Comparison of ENCODE assay signal across 1 cellular context in the genomic region with DNA sequence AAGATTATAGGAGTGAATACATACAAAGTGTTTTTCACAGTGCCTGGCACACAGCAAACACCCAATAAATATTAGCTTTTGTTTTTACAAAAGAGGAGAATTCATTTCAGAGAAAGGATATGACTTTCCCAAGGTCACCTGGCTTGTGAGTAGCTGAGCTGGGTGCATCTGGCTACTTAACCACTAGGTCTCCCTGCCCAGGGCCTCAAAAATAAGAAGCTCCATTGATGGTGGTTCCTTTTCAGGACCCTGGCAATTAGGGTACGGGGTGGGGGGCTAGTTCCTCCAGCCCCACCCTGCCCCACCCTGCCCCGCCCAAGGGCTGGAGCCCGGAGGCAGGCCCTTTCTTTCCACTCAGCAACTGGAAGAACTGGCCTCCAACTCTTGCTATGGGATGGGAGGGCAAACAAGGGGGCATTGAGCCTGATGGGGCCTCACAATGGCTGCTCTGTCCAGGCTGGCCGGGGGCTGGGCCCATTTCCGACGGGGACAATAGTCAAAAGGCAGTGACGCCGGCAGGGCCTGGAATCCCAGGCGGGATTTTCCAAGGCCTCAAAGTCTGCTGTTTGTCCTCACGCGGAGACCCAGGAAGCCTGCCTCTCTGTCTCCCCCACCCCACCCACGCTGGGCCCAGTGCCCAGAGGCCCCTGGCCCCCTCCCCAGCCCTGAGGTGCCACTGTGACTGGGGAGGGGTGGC.
TF ChIP-seq lines count a peak whose summit lies in the region.

No MANE protein-coding gene starts in this region.

TF ChIP-seq in HepG2, 621 proteins besides CTCF, POLR2A, EP300 and RAD21 (continued from another document and continues in another):
- TF ChIP-seq, protein P1, sequence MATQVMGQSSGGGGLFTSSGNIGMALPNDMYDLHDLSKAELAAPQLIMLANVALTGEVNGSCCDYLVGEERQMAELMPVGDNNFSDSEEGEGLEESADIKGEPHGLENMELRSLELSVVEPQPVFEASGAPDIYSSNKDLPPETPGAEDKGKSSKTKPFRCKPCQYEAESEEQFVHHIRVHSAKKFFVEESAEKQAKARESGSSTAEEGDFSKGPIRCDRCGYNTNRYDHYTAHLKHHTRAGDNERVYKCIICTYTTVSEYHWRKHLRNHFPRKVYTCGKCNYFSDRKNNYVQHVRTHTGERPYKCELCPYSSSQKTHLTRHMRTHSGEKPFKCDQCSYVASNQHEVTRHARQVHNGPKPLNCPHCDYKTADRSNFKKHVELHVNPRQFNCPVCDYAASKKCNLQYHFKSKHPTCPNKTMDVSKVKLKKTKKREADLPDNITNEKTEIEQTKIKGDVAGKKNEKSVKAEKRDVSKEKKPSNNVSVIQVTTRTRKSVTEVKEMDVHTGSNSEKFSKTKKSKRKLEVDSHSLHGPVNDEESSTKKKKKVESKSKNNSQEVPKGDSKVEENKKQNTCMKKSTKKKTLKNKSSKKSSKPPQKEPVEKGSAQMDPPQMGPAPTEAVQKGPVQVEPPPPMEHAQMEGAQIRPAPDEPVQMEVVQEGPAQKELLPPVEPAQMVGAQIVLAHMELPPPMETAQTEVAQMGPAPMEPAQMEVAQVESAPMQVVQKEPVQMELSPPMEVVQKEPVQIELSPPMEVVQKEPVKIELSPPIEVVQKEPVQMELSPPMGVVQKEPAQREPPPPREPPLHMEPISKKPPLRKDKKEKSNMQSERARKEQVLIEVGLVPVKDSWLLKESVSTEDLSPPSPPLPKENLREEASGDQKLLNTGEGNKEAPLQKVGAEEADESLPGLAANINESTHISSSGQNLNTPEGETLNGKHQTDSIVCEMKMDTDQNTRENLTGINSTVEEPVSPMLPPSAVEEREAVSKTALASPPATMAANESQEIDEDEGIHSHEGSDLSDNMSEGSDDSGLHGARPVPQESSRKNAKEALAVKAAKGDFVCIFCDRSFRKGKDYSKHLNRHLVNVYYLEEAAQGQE (IDR thresholded peaks at IDR 0.05; ENCODE audit: borderline replicate concordance in 1 of 2, low read depth in 1 of 2, low read length in 2 of 2): no peak
- TF ChIP-seq ZNF329 (CRISPR knock-in tag; IDR thresholded peaks at IDR 0.05; ENCODE audit: low read depth) (no peak), NR2F1 (CRISPR knock-in tag; IDR thresholded peaks at IDR 0.05) (no peak), SATB2 (CRISPR knock-in tag; IDR thresholded peaks at IDR 0.05) (no peak), NPAS2 (CRISPR knock-in tag; IDR thresholded peaks at IDR 0.05; ENCODE audit: borderline replicate concordance) (no peak), MED13 (CRISPR knock-in tag; IDR thresholded peaks at IDR 0.05) (0 out of 2 replicates have a peak, but pooled peaks have one; percentile 70), MEIS2 (CRISPR knock-in tag; IDR thresholded peaks at IDR 0.05) (no peak), RXRB (CRISPR knock-in tag; IDR thresholded peaks at IDR 0.05; ENCODE audit: borderline replicate concordance) (no peak), DPF2 (CRISPR knock-in tag; IDR thresholded peaks at IDR 0.05; ENCODE audit: borderline replicate concordance, low read depth) (no peak), PHF8 (CRISPR knock-in tag; IDR thresholded peaks at IDR 0.05) (peak; percentile 52; the same call in 1 of the 2 replicates), ZNF30 (CRISPR knock-in tag; IDR thresholded peaks at IDR 0.05) (no peak), ZFP90 (CRISPR knock-in tag; IDR thresholded peaks at IDR 0.05; ENCODE audit: borderline replicate concordance) (no peak), SRSF4 (IDR thresholded peaks at IDR 0.05; ENCODE audit: low read depth, low read length, poor library complexity, severe bottlenecking) (no peak), CBX1 (IDR thresholded peaks at IDR 0.05; ENCODE audit: low read depth) (no peak), ZNF678 (CRISPR knock-in tag; IDR thresholded peaks at IDR 0.05) (no peak), CBX2 (IDR thresholded peaks at IDR 0.05; ENCODE audit: low read depth, low read length) (no peak), CBX2 (CRISPR knock-in tag; IDR thresholded peaks at IDR 0.05; ENCODE audit: low read depth) (no peak), HOXA7 (CRISPR knock-in tag; IDR thresholded peaks at IDR 0.05) (no peak), ZNF598 (CRISPR knock-in tag; IDR thresholded peaks at IDR 0.05; ENCODE audit: borderline replicate concordance) (no peak), CREB1 (IDR thresholded peaks at IDR 0.05) (no peak), CREB1 (CRISPR knock-in tag; IDR thresholded peaks at IDR 0.05) (no peak; the same call in 1 of the 2 replicates), ZNF451 (CRISPR knock-in tag; IDR thresholded peaks at IDR 0.05) (no peak), AGO2 (optimal IDR thresholded peaks at IDR 0.05; ENCODE audit: low read depth, low read length) (no peak), FOSL2 (CRISPR knock-in tag; IDR thresholded peaks at IDR 0.05) (no peak), ZNF569 (CRISPR knock-in tag; IDR thresholded peaks at IDR 0.05; ENCODE audit: borderline replicate concordance) (no peak), GATAD2A (CRISPR knock-in tag; IDR thresholded peaks at IDR 0.05) (no peak; the same call in 1 of the 2 replicates), ATRX (CRISPR knock-in tag; IDR thresholded peaks at IDR 0.05; ENCODE audit: borderline replicate concordance) (no peak), RARG (CRISPR knock-in tag; IDR thresholded peaks at IDR 0.05; ENCODE audit: low read depth) (no peak), ZNF788 (CRISPR knock-in tag; IDR thresholded peaks at IDR 0.05; ENCODE audit: borderline replicate concordance) (no peak; the same call in 1 of the 2 replicates), HOXA5 (CRISPR knock-in tag; IDR thresholded peaks at IDR 0.05) (peak; percentile 41; the same call in 1 of the 2 replicates), SP140L (CRISPR knock-in tag; IDR thresholded peaks at IDR 0.05; ENCODE audit: borderline replicate concordance) (no peak), ZNF501 (CRISPR knock-in tag; IDR thresholded peaks at IDR 0.05) (no peak), ATF7-NPFF (CRISPR knock-in tag; IDR thresholded peaks at IDR 0.05; ENCODE audit: low read depth) (no peak), SOX5 (CRISPR knock-in tag; IDR thresholded peaks at IDR 0.05; ENCODE audit: borderline replicate concordance) (peak; percentile 56; the same call in 1 of the 2 replicates), KLF9 (CRISPR knock-in tag; IDR thresholded peaks at IDR 0.05; ENCODE audit: low read depth) (no peak), NFKB2 (CRISPR knock-in tag; IDR thresholded peaks at IDR 0.05; ENCODE audit: borderline replicate concordance) (no peak), ZNF780A (CRISPR knock-in tag; IDR thresholded peaks at IDR 0.05) (no peak), NR2C2 (CRISPR knock-in tag; IDR thresholded peaks at IDR 0.05; ENCODE audit: borderline replicate concordance) (no peak), SKI (IDR thresholded peaks at IDR 0.05; ENCODE audit: partially characterized antibody) (no peak), ZNF234 (CRISPR knock-in tag; conservative IDR thresholded peaks at IDR 0.05) (no peak), ZSCAN29 (CRISPR knock-in tag; conservative IDR thresholded peaks at IDR 0.05) (peak; percentile 73), RARA (CRISPR knock-in tag; IDR thresholded peaks at IDR 0.05) (no peak)
- TF ChIP-seq, protein P2, sequence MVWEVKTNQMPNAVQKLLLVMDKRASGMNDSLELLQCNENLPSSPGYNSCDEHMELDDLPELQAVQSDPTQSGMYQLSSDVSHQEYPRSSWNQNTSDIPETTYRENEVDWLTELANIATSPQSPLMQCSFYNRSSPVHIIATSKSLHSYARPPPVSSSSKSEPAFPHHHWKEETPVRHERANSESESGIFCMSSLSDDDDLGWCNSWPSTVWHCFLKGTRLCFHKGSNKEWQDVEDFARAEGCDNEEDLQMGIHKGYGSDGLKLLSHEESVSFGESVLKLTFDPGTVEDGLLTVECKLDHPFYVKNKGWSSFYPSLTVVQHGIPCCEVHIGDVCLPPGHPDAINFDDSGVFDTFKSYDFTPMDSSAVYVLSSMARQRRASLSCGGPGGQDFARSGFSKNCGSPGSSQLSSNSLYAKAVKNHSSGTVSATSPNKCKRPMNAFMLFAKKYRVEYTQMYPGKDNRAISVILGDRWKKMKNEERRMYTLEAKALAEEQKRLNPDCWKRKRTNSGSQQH (CRISPR knock-in tag; IDR thresholded peaks at IDR 0.05; ENCODE audit: low read depth): no peak
- TF ChIP-seq, protein P3, sequence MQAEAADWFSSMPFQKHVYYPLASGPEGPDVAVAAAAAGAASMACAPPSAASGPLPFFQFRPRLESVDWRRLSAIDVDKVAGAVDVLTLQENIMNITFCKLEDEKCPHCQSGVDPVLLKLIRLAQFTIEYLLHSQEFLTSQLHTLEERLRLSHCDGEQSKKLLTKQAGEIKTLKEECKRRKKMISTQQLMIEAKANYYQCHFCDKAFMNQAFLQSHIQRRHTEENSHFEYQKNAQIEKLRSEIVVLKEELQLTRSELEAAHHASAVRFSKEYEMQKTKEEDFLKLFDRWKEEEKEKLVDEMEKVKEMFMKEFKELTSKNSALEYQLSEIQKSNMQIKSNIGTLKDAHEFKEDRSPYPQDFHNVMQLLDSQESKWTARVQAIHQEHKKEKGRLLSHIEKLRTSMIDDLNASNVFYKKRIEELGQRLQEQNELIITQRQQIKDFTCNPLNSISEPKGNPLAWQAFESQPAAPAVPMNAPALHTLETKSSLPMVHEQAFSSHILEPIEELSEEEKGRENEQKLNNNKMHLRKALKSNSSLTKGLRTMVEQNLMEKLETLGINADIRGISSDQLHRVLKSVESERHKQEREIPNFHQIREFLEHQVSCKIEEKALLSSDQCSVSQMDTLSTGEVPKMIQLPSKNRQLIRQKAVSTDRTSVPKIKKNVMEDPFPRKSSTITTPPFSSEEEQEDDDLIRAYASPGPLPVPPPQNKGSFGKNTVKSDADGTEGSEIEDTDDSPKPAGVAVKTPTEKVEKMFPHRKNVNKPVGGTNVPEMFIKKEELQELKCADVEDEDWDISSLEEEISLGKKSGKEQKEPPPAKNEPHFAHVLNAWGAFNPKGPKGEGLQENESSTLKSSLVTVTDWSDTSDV (CRISPR knock-in tag; IDR thresholded peaks at IDR 0.05): no peak
- TF ChIP-seq, protein P4, sequence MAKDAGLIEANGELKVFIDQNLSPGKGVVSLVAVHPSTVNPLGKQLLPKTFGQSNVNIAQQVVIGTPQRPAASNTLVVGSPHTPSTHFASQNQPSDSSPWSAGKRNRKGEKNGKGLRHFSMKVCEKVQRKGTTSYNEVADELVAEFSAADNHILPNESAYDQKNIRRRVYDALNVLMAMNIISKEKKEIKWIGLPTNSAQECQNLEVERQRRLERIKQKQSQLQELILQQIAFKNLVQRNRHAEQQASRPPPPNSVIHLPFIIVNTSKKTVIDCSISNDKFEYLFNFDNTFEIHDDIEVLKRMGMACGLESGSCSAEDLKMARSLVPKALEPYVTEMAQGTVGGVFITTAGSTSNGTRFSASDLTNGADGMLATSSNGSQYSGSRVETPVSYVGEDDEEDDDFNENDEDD (CRISPR knock-in tag; IDR thresholded peaks at IDR 0.05; ENCODE audit: borderline replicate concordance): peak; percentile 54; the same call in 1 of the 2 replicates
- TF ChIP-seq, protein P5, sequence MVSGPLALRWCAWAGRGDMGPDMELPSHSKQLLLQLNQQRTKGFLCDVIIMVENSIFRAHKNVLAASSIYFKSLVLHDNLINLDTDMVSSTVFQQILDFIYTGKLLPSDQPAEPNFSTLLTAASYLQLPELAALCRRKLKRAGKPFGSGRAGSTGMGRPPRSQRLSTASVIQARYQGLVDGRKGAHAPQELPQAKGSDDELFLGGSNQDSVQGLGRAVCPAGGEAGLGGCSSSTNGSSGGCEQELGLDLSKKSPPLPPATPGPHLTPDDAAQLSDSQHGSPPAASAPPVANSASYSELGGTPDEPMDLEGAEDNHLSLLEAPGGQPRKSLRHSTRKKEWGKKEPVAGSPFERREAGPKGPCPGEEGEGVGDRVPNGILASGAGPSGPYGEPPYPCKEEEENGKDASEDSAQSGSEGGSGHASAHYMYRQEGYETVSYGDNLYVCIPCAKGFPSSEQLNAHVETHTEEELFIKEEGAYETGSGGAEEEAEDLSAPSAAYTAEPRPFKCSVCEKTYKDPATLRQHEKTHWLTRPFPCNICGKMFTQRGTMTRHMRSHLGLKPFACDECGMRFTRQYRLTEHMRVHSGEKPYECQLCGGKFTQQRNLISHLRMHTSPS (CRISPR knock-in tag; IDR thresholded peaks at IDR 0.05; ENCODE audit: low read depth): no peak
- TF ChIP-seq, protein P6, sequence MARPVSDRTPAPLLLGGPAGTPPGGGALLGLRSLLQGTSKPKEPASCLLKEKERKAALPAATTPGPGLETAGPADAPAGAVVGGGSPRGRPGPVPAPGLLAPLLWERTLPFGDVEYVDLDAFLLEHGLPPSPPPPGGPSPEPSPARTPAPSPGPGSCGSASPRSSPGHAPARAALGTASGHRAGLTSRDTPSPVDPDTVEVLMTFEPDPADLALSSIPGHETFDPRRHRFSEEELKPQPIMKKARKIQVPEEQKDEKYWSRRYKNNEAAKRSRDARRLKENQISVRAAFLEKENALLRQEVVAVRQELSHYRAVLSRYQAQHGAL (CRISPR knock-in tag; IDR thresholded peaks at IDR 0.05; ENCODE audit: not compliant biosample characterization): no peak
- TF ChIP-seq, protein P7, sequence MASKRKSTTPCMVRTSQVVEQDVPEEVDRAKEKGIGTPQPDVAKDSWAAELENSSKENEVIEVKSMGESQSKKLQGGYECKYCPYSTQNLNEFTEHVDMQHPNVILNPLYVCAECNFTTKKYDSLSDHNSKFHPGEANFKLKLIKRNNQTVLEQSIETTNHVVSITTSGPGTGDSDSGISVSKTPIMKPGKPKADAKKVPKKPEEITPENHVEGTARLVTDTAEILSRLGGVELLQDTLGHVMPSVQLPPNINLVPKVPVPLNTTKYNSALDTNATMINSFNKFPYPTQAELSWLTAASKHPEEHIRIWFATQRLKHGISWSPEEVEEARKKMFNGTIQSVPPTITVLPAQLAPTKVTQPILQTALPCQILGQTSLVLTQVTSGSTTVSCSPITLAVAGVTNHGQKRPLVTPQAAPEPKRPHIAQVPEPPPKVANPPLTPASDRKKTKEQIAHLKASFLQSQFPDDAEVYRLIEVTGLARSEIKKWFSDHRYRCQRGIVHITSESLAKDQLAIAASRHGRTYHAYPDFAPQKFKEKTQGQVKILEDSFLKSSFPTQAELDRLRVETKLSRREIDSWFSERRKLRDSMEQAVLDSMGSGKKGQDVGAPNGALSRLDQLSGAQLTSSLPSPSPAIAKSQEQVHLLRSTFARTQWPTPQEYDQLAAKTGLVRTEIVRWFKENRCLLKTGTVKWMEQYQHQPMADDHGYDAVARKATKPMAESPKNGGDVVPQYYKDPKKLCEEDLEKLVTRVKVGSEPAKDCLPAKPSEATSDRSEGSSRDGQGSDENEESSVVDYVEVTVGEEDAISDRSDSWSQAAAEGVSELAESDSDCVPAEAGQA (IDR thresholded peaks at IDR 0.05; ENCODE audit: low read depth): no peak; the same call in 1 of the 2 replicates
- TF ChIP-seq, protein P7 (CRISPR knock-in tag; IDR thresholded peaks at IDR 0.05; ENCODE audit: borderline replicate concordance): no peak
